ENCODE assay signal across 24 cellular contexts in the genomic region with DNA sequence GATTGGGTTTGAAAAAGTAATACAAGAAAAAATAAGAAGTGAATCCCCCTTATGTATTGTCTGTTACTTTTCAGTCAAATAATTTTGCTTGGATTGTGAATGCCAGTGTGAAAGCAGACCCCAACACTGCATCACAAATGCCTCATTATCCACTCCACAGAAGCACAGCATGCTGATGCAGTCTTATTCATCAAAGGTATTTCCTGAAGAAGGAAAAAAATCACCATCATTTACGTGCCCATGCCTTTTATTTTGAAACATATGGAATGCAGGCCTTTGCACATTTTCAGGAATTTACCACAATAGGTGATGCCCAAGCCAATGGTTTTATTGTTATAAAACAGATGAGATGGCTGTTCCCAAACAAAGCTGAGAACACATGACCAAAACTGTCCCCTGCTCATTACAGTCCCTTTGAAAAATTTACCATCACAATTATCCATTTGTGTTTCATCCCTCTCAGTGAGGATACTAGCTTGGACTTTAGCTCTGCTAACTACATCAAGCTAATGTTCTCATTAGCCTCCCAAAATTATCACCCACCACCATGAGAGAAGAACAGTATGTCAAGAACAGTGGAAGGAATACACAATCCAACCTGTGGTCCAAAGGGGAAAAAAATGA.
"Had no signal": no experiment of that assay in that cellular context is flagged by ENCODE, and none has a peak within 500 bp of the region (broad histone marks: within the 10 kb centered on the region; RNA-seq: fewer than 3 reads in every experiment).

No MANE protein-coding gene starts in this region.

- H3K36me3 Mint-ChIP-seq: memory B cell; stimulated activated naive B cell treated with anti-CD40 and anti-IgM and Interleukin-4, amounts not matched to agents 10 μg/mL and 1 μg/mL and 100 μg/mL, for 72 hours had no signal

- H3K4me1 Mint-ChIP-seq: memory B cell; nephron; stimulated activated naive B cell treated with anti-CD40 and anti-IgM and Interleukin-4, amounts not matched to agents 10 μg/mL and 1 μg/mL and 100 μg/mL, for 72 hours; stimulated activated naive CD8-positive, alpha-beta T cell treated with anti-CD3 and anti-CD28 coated beads, Interleukin-15, amount 100 ng/mL, for 72 hours had no signal

- H3K27me3 Mint-ChIP-seq: dendritic cell treated with granulocyte-macrophage colony-stimulating factor and Interleukin-4, amounts not matched to agents 40 ng/mL and 50 ng/mL, for 4 days; effector memory CD8-positive, alpha-beta T cell; memory B cell; stimulated activated naive B cell treated with anti-CD40 and anti-IgM and Interleukin-4, amounts not matched to agents 10 μg/mL and 1 μg/mL and 100 μg/mL, for 72 hours; stimulated activated naive CD8-positive, alpha-beta T cell treated with anti-CD3 and anti-CD28 coated beads, Interleukin-15, amount 100 ng/mL, for 72 hours had no signal

- H3K27ac Mint-ChIP-seq: dendritic cell treated with granulocyte-macrophage colony-stimulating factor and Interleukin-4, amounts not matched to agents 40 ng/mL and 50 ng/mL, for 4 days; effector memory CD8-positive, alpha-beta T cell; memory B cell; nephron; stimulated activated naive B cell treated with anti-CD40 and anti-IgM and Interleukin-4, amounts not matched to agents 10 μg/mL and 1 μg/mL and 100 μg/mL, for 72 hours; stimulated activated naive CD8-positive, alpha-beta T cell treated with anti-CD3 and anti-CD28 coated beads, Interleukin-15, amount 100 ng/mL, for 72 hours had no signal

- H3K4me1 ChIP-seq: esophagus squamous epithelium, gastroesophageal sphincter, left ventricle myocardium inferior, lower lobe of right lung, testis, tibial nerve, upper lobe of right lung had no signal

- DNase-seq: cerebellar nuclear complex; effector memory CD8-positive, alpha-beta T cell; esophagus squamous epithelium; foreskin fibroblast; glutamatergic neuron; kidney; left cardiac atrium; left ventricle myocardium inferior; lower lobe of right lung; midbrain; posterior cingulate gyrus; stimulated activated CD4-positive, alpha-beta T cell treated with anti-CD3 and anti-CD28 coated beads, Interleukin-2, amount 100 ng/mL, for 24 hours; stimulated activated CD4-positive, alpha-beta T cell treated with anti-CD3 and anti-CD28 coated beads, Interleukin-4, amount 100 ng/mL, for 4 hours; stimulated activated naive B cell treated with anti-CD40 and anti-IgM and Interleukin-4, amounts not matched to agents 10 μg/mL and 1 μg/mL and 100 μg/mL, for 72 hours; stimulated activated naive CD8-positive, alpha-beta T cell treated with anti-CD3 and anti-CD28 coated beads, Interleukin-15, amount 100 ng/mL, for 72 hours; testis; upper lobe of right lung had no signal

- FAIRE-seq: colon, kidney had no signal

- H3K4me3 ChIP-seq: esophagus squamous epithelium, gastroesophageal sphincter, left ventricle myocardium inferior, lower lobe of right lung, skin epidermis, testis, tibial nerve, upper lobe of right lung had no signal

- H3K4me3 Mint-ChIP-seq: dendritic cell treated with granulocyte-macrophage colony-stimulating factor and Interleukin-4, amounts not matched to agents 40 ng/mL and 50 ng/mL, for 4 days; effector memory CD8-positive, alpha-beta T cell; memory B cell; nephron; stimulated activated naive B cell treated with anti-CD40 and anti-IgM and Interleukin-4, amounts not matched to agents 10 μg/mL and 1 μg/mL and 100 μg/mL, for 72 hours; stimulated activated naive CD8-positive, alpha-beta T cell treated with anti-CD3 and anti-CD28 coated beads, Interleukin-15, amount 100 ng/mL, for 72 hours had no signal

- H3K9me3 ChIP-seq: testis, upper lobe of right lung had no signal

- H3K36me3 ChIP-seq: esophagus squamous epithelium, gastroesophageal sphincter, left ventricle myocardium inferior, lower lobe of right lung, tibial nerve, upper lobe of right lung had no signal

- H3K27ac ChIP-seq: esophagus squamous epithelium, gastroesophageal sphincter, left ventricle myocardium inferior, lower lobe of right lung, skin epidermis, testis, tibial nerve, upper lobe of right lung had no signal

- H3K27me3 ChIP-seq: esophagus squamous epithelium, gastroesophageal sphincter, testis, tibial nerve, upper lobe of right lung had no signal
